In genomic region chr2:78576409-78576808, GRCh38 we compare ENCODE assay signal across 28 cellular contexts.
"Had no signal": no experiment of that assay in that cellular context is flagged by ENCODE, and none has a peak within 500 bp of the region (broad histone marks: within the 10 kb centered on the region; RNA-seq: fewer than 3 reads in every experiment).

No MANE protein-coding gene starts in this region.

- ATAC-seq: stimulated activated effector memory CD8-positive, alpha-beta T cell treated with anti-CD3 and anti-CD28 coated beads, Interleukin-12 subunit alpha, Interleukin-12 subunit beta, amount 100 ng/mL, for 72 hours; stimulated activated memory B cell treated with anti-CD40 and anti-IgM and Interleukin-4, amounts not matched to agents 10 μg/mL and 1 μg/mL and 100 μg/mL, for 72 hours; stimulated activated naive B cell treated with anti-CD40 and anti-IgM and Interleukin-4, amounts not matched to agents 10 μg/mL and 1 μg/mL and 100 μg/mL, for 72 hours; stimulated activated naive CD8-positive, alpha-beta T cell treated with anti-CD3 and anti-CD28 coated beads, Interleukin-15, amount 100 ng/mL, for 72 hours; stimulated activated naive CD8-positive, alpha-beta T cell treated with anti-CD3 and anti-CD28 coated beads, Interleukin-15, Interleukin-2, amounts not matched to agents 100 U/mL and 50 U/mL, for 24 hours; upper lobe of right lung had no signal

- H3K27me3 Mint-ChIP-seq: stimulated activated memory B cell treated with anti-CD40 and anti-IgM and Interleukin-4, amounts not matched to agents 10 μg/mL and 1 μg/mL and 100 μg/mL, for 72 hours; stimulated activated naive B cell treated with anti-CD40 and anti-IgM and Interleukin-4, amounts not matched to agents 10 μg/mL and 1 μg/mL and 100 μg/mL, for 72 hours; stimulated activated naive CD8-positive, alpha-beta T cell treated with anti-CD3 and anti-CD28 coated beads, Interleukin-15, amount 100 ng/mL, for 72 hours; stimulated activated naive CD8-positive, alpha-beta T cell treated with anti-CD3 and anti-CD28 coated beads, Interleukin-15, Interleukin-2, amounts not matched to agents 100 ng/mL and 50 ng/mL, for 24 hours; type B pancreatic cell had no signal

- H3K27me3 ChIP-seq: stomach, suprapubic skin, testis, thyroid gland, tibial artery, tibial nerve, transverse colon, upper lobe of left lung, upper lobe of right lung, uterus, vagina had no signal

- H3K4me3 ChIP-seq: stomach, suprapubic skin, testis, thoracic aorta, thyroid gland, tibial artery, tibial nerve, transverse colon, upper lobe of left lung, upper lobe of right lung, uterus, vagina had no signal

- H3K4me1 ChIP-seq: stomach, suprapubic skin, testis, thyroid gland, tibial artery, tibial nerve, transverse colon, upper lobe of left lung, upper lobe of right lung, uterus, vagina had no signal

- H3K4me1 Mint-ChIP-seq: stimulated activated effector memory CD8-positive, alpha-beta T cell treated with anti-CD3 and anti-CD28 coated beads, Interleukin-12 subunit alpha, Interleukin-12 subunit beta, amount 100 ng/mL, for 72 hours; stimulated activated memory B cell treated with anti-CD40 and anti-IgM and Interleukin-4, amounts not matched to agents 10 μg/mL and 1 μg/mL and 100 μg/mL, for 72 hours; stimulated activated naive B cell treated with anti-CD40 and anti-IgM and Interleukin-4, amounts not matched to agents 10 μg/mL and 1 μg/mL and 100 μg/mL, for 72 hours; stimulated activated naive CD8-positive, alpha-beta T cell treated with anti-CD3 and anti-CD28 coated beads, Interleukin-15, amount 100 ng/mL, for 72 hours had no signal

- DNase-seq: stimulated activated CD4-positive, alpha-beta T cell treated with anti-CD3 and anti-CD28 coated beads, Interleukin-2, amount 100 ng/mL, for 48 hours; stimulated activated CD4-positive, alpha-beta T cell treated with anti-CD3 and anti-CD28 coated beads, Interleukin-4, amount 100 ng/mL, for 1 hour; stimulated activated CD4-positive, alpha-beta T cell treated with anti-CD3 and anti-CD28 coated beads, Interleukin-4, amount 100 ng/mL, for 24 hours; stimulated activated CD4-positive, alpha-beta T cell treated with anti-CD3 and anti-CD28 coated beads, Interleukin-4, amount 100 ng/mL, for 4 hours; stimulated activated CD8-positive, alpha-beta memory T cell treated with anti-CD3 and anti-CD28 coated beads, Interleukin-4, amount 100 ng/mL, for 48 hours; stimulated activated naive B cell treated with anti-CD40 and anti-IgM and Interleukin-4, amounts not matched to agents 10 μg/mL and 1 μg/mL and 100 μg/mL, for 72 hours; stimulated activated naive CD4-positive, alpha-beta T cell; stimulated activated naive CD4-positive, alpha-beta T cell treated with Interleukin-2 at 50 U/mL for 16 hours; stimulated activated naive CD8-positive, alpha-beta T cell treated with anti-CD3 and anti-CD28 coated beads, Interleukin-15, amount 100 ng/mL, for 72 hours; stimulated activated naive CD8-positive, alpha-beta T cell treated with anti-CD3 and anti-CD28 coated beads, Interleukin-15, Interleukin-2, amounts not matched to agents 100 U/mL and 50 U/mL, for 24 hours; stomach; substantia nigra; testis; thyroid gland; tibial artery; transverse colon; trophoblast cell; upper lobe of left lung; upper lobe of right lung; uterus had no signal

- H3K36me3 Mint-ChIP-seq: stimulated activated effector memory CD8-positive, alpha-beta T cell treated with anti-CD3 and anti-CD28 coated beads, Interleukin-12 subunit alpha, Interleukin-12 subunit beta, amount 100 ng/mL, for 72 hours; stimulated activated memory B cell treated with anti-CD40 and anti-IgM and Interleukin-4, amounts not matched to agents 10 μg/mL and 1 μg/mL and 100 μg/mL, for 72 hours; stimulated activated naive B cell treated with anti-CD40 and anti-IgM and Interleukin-4, amounts not matched to agents 10 μg/mL and 1 μg/mL and 100 μg/mL, for 72 hours; type B pancreatic cell had no signal

- H3K9me3 ChIP-seq: stomach, suprapubic skin, testis, thoracic aorta, thyroid gland, tibial artery, tibial nerve, transverse colon, upper lobe of left lung, upper lobe of right lung, vagina had no signal

- H3K9me3 Mint-ChIP-seq: stimulated activated memory B cell treated with anti-CD40 and anti-IgM and Interleukin-4, amounts not matched to agents 10 μg/mL and 1 μg/mL and 100 μg/mL, for 72 hours; stimulated activated naive B cell treated with anti-CD40 and anti-IgM and Interleukin-4, amounts not matched to agents 10 μg/mL and 1 μg/mL and 100 μg/mL, for 72 hours; type B pancreatic cell had no signal

- H3K36me3 ChIP-seq: stomach, suprapubic skin, thoracic aorta, thyroid gland, tibial artery, tibial nerve, transverse colon, upper lobe of left lung, upper lobe of right lung, uterus, vagina had no signal

- H3K4me3 Mint-ChIP-seq: stimulated activated effector memory CD8-positive, alpha-beta T cell treated with anti-CD3 and anti-CD28 coated beads, Interleukin-12 subunit alpha, Interleukin-12 subunit beta, amount 100 ng/mL, for 72 hours; stimulated activated memory B cell treated with anti-CD40 and anti-IgM and Interleukin-4, amounts not matched to agents 10 μg/mL and 1 μg/mL and 100 μg/mL, for 72 hours; stimulated activated naive B cell treated with anti-CD40 and anti-IgM and Interleukin-4, amounts not matched to agents 10 μg/mL and 1 μg/mL and 100 μg/mL, for 72 hours; stimulated activated naive CD8-positive, alpha-beta T cell treated with anti-CD3 and anti-CD28 coated beads, Interleukin-15, amount 100 ng/mL, for 72 hours; stimulated activated naive CD8-positive, alpha-beta T cell treated with anti-CD3 and anti-CD28 coated beads, Interleukin-15, Interleukin-2, amounts not matched to agents 100 ng/mL and 50 ng/mL, for 24 hours; type B pancreatic cell had no signal

- H3K27ac ChIP-seq: stomach, suprapubic skin, testis, thoracic aorta, thyroid gland, tibial artery, tibial nerve, transverse colon, upper lobe of left lung, upper lobe of right lung, uterus, vagina had no signal

- H3K27ac Mint-ChIP-seq: stimulated activated effector memory CD8-positive, alpha-beta T cell treated with anti-CD3 and anti-CD28 coated beads, Interleukin-12 subunit alpha, Interleukin-12 subunit beta, amount 100 ng/mL, for 72 hours; stimulated activated memory B cell treated with anti-CD40 and anti-IgM and Interleukin-4, amounts not matched to agents 10 μg/mL and 1 μg/mL and 100 μg/mL, for 72 hours; stimulated activated naive B cell treated with anti-CD40 and anti-IgM and Interleukin-4, amounts not matched to agents 10 μg/mL and 1 μg/mL and 100 μg/mL, for 72 hours; stimulated activated naive CD8-positive, alpha-beta T cell treated with anti-CD3 and anti-CD28 coated beads, Interleukin-15, amount 100 ng/mL, for 72 hours; stimulated activated naive CD8-positive, alpha-beta T cell treated with anti-CD3 and anti-CD28 coated beads, Interleukin-15, Interleukin-2, amounts not matched to agents 100 ng/mL and 50 ng/mL, for 24 hours; type B pancreatic cell had no signal
